ENCODE assay signal across 18 cellular contexts in the genomic region with DNA sequence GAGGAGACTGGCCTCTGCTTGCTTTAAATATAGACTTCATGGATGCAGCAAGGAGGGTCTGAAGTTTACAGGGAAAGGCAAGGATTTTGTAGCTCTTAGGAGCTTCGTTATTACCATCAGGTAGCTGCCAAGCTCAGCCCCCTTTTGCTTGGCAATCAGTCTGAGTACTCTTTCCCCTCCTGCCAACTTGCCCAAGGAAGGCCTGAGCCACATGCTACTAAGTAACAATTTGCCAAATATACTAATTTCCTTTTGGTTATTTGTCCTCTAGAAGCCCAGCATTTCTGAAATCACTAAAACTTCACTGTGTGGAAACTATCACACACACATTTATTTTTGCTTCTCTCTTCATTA.
DNase-seq lines count a peak whose midpoint lies in the region; ATAC-seq and TF ChIP-seq lines count a peak whose summit lies in the region.
"Had no signal": no experiment of that assay in that cellular context is flagged by ENCODE, and none has a peak within 500 bp of the region (broad histone marks: within the 10 kb centered on the region; RNA-seq: fewer than 3 reads in every experiment).

No MANE protein-coding gene starts in this region.

- no peak overlapping the region for H3K4me3 ChIP-seq in GM23248
- H3K4me3 ChIP-seq in ascending aorta, result peak overlapping the region in 1 of 2 donors; percentile 22
- no peak overlapping the region for H3K4me3 ChIP-seq in hepatocyte
- H3K4me3 ChIP-seq in suprapubic skin, result no peak overlapping the region
- H3K4me3 ChIP-seq: left lung, upper lobe of right lung had no signal

- H4K20me1 ChIP-seq in GM23248 (ENCODE audit: insufficient read depth) (no peaks in the 10 kb centered on the region), hepatocyte (ENCODE audit: insufficient read depth, poor library complexity, severe bottlenecking) (no peaks in the 10 kb centered on the region)

- H3K9ac ChIP-seq in GM23248, result no peak overlapping the region

- in situ Hi-C loops in GM23248 (cut with MboI), result no loop called here
- in situ Hi-C loops in GM13976 (cut with MboI; ENCODE audit: low sequenced_read_pairs, unreplicated experiment), result no loop called here

- DNase-seq in GM23248 (no peak), ascending aorta (ENCODE audit: low spot score in 2 of 2) (no peak), hepatocyte (ENCODE audit: low spot score) (no peak), suprapubic skin (ENCODE audit: low spot score in 2 of 2) (no peak), GM13976 (ENCODE audit: low spot score) (no peak), NCI-H748 (lab: John Stamatoyannopoulos, UW; ENCODE audit: unreplicated experiment) (no peak)
- DNase-seq: activated CD8-positive, alpha-beta memory T cell treated with anti-CD3 and anti-CD28 coated beads for 24 hours; activated gamma-delta T cell; C1 segment of cervical spinal cord; Karpas-422; left lung; NCI-H1694 treated with DMSO at 0.1 percent for 48 hours; NCI-H510A treated with DMSO at 0.1 percent for 48 hours; T-cell; upper lobe of right lung had no signal

- H3K79me2 ChIP-seq in GM23248 (ENCODE audit: insufficient read depth), result no peaks in the 10 kb centered on the region
- H3K79me2 ChIP-seq in hepatocyte, result no peaks in the 10 kb centered on the region

- peak overlapping the region; percentile 49 for H3K4me2 ChIP-seq in GM23248 (ENCODE audit: unreplicated experiment)
- H3K4me2 ChIP-seq in hepatocyte, result peak overlapping the region; percentile 12

- H3K4me1 ChIP-seq in GM23248 (ENCODE audit: insufficient read depth) (peaks cover 23% of the 10 kb centered on the region), ascending aorta (peaks cover 3 to 11% of the 10 kb centered on the region in 2 donors), hepatocyte (ENCODE audit: insufficient read depth) (peaks cover 6% of the 10 kb centered on the region), suprapubic skin (peaks cover 17% of the 10 kb centered on the region)

- H3K9me3 ChIP-seq in GM23248 (ENCODE audit: low read depth) (no peaks in the 10 kb centered on the region), ascending aorta (no peaks in the 10 kb centered on the region), hepatocyte (ENCODE audit: low read depth) (no peaks in the 10 kb centered on the region), suprapubic skin (no peaks in the 10 kb centered on the region)
- H3K9me3 ChIP-seq: left lung, upper lobe of right lung had no signal

- no peak for TF ChIP-seq EP300 in suprapubic skin (IDR thresholded peaks at IDR 0.05)

- H3K36me3 ChIP-seq in GM23248 (ENCODE audit: low read depth) (no peaks in the 10 kb centered on the region), ascending aorta (no peaks in the 10 kb centered on the region), hepatocyte (replicated peaks; ENCODE audit: insufficient read depth, low read depth) (no peaks in the 10 kb centered on the region), suprapubic skin (no peaks in the 10 kb centered on the region)
- H3K36me3 ChIP-seq: left lung, upper lobe of right lung had no signal

- TF ChIP-seq POLR2A in suprapubic skin (IDR thresholded peaks at IDR 0.05), result no peak

- ATAC-seq in GM19463 (IDR thresholded peaks at IDR 0.05; ENCODE audit: unreplicated experiment), result no peak
- ATAC-seq: T-cell, WTC11 had no signal

- peaks cover 16% of the 10 kb centered on the region for H3F3A ChIP-seq in GM23248 (ENCODE audit: insufficient read depth)

- 16 to 28% methylated on average over 1 of the region's 1 CpG for WGBS in GM23248 (ENCODE audit: low coverage in 1 of 2, low lambda C conversion rate in 2 of 2, missing lambda C conversion rate in 2 of 2), 2 experiments
- 54% methylated on average over 1 of the region's 1 CpG for WGBS in hepatocyte (ENCODE audit: low lambda C conversion rate, missing lambda C conversion rate)
- WGBS in suprapubic skin, result 25% methylated on average over 1 of the region's 1 CpG

- intact Hi-C loops in ascending aorta (cut with DNase I), result no loop called here

- H3K9me2 ChIP-seq in GM23248 (ENCODE audit: insufficient read depth) (no peaks in the 10 kb centered on the region), hepatocyte (replicated peaks; ENCODE audit: insufficient read depth) (no peaks in the 10 kb centered on the region)

- H2AFZ ChIP-seq in GM23248 (peak overlapping the region; percentile 45; the same call in 1 of the 2 replicates), hepatocyte (no peak overlapping the region)

- no peak overlapping the region for H3K27ac ChIP-seq in GM23248
- peak overlapping the region; percentile 67 to 78 for H3K27ac ChIP-seq in ascending aorta
- peak overlapping the region; percentile 73 for H3K27ac ChIP-seq in hepatocyte
- peak overlapping the region; percentile 8 for H3K27ac ChIP-seq in suprapubic skin
- H3K27ac ChIP-seq: HL-60, upper lobe of right lung had no signal

- H3K27me3 ChIP-seq in GM23248 (replicated peaks; ENCODE audit: insufficient read depth) (no peaks in the 10 kb centered on the region), ascending aorta (no peaks in the 10 kb centered on the region), hepatocyte (no peaks in the 10 kb centered on the region), suprapubic skin (no peaks in the 10 kb centered on the region)
- H3K27me3 ChIP-seq: left lung, upper lobe of right lung had no signal

- TF ChIP-seq CTCF in ascending aorta (IDR thresholded peaks at IDR 0.05), result no peak
- no peak for TF ChIP-seq CTCF in hepatocyte (IDR thresholded peaks at IDR 0.05; ENCODE audit: poor library complexity)
- no peak for TF ChIP-seq CTCF in suprapubic skin (IDR thresholded peaks at IDR 0.05)
- no peak for TF ChIP-seq CTCF in GM13976 (IDR thresholded peaks at IDR 0.05; ENCODE audit: borderline replicate concordance, control extremely low read depth, extremely low read depth, insufficient read depth, missing control alignments)
